Comparison of ENCODE assay signal across 8 cellular contexts in the genomic region with DNA sequence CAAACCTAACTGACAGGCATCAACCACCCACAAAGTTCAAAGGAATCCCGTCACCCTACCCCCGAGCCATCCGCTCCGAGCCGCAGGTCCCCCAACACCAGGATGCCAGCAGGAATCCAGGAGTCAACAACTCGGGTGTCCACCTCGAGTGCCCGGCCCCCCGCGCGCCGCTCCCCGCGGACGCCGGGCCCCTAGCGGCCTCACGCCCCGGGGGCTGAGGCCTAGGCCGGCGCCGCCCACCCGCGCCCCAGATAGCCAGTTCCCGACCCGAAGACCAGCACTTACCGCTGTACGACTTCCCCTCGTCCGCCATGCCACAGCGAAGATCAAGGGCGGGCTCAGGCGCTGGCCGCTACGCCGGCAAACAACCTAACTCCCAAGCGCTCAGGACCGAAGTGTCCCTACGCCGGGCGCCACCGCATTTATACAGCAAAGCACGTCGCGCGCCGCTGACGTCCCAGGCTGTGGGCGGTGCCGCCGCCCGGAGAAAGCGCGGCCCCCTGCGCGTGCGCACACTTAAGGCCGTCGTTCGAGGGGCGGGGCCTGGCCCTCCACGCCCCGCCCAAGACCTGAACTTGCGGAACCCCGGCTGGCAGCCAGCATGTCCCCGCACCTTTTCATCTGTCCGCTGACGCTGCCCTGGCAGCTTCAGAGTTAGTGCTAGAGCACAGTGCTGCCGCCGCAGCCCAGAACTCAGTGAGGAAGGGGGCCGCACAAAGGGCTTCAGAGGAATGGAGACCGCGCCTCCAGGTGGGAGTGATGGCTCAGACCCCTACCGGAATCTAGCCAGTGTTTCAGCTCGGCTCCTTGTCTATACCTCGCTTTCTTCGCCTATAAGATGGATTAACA. TPM values are rescaled to one million over a fixed set of nuclear protein-coding genes. Genes with fewer than 3 reads are reported as not detected.
DNase-seq lines count a peak whose midpoint lies in the region; ATAC-seq, FAIRE-seq and TF ChIP-seq lines count a peak whose summit lies in the region.

A gene (minus strand): TSS at position 397 of the 849 bp plus-strand sequence. CDS start 84 bp downstream, at position 313.

- H3K27ac ChIP-seq in pancreas (peak within 1 kb of the TSS; percentile 55 to 89 (median 73)), thyroid gland (peak within 1 kb of the TSS; percentile 69 to 86 (median 83))

- H3K27me3 ChIP-seq in pancreas: no peaks in the 10 kb centered on the region
- no peaks in the 10 kb centered on the region for H3K27me3 ChIP-seq in thyroid gland

- H3K9me3 Mint-ChIP-seq in activated naive CD8-positive, alpha-beta T cell (ENCODE audit: low read depth): no peaks in the 10 kb centered on the region

- H3K4me1 Mint-ChIP-seq in activated naive CD8-positive, alpha-beta T cell (ENCODE audit: low read depth): peaks cover 29% of the 10 kb centered on the region

- peaks cover 2% of the 10 kb centered on the region for H3K36me3 Mint-ChIP-seq in activated naive CD8-positive, alpha-beta T cell

- peaks cover 0 to 19% (median 0%) of the 10 kb centered on the region in 3 donors for H3K4me1 ChIP-seq in pancreas
- peaks cover 15 to 18% of the 10 kb centered on the region in 2 donors for H3K4me1 ChIP-seq in thyroid gland

- 0 to 1% methylated on average over 64 to 77 of the region's 77 CpGs for WGBS in pancreas, 2 donors
- 1 to 2% methylated on average over 17 to 30 of the region's 77 CpGs for WGBS in thyroid gland, 2 donors

- peak within 1 kb of the TSS; percentile 99 for H3K4me3 Mint-ChIP-seq in activated naive CD8-positive, alpha-beta T cell

- intact Hi-C loops in head of caudate nucleus (cut with DNase I): loop anchor here (2.0 kb wide), 1 partner anchor 16 kb away; no protein-coding TSS in a partner anchor
- intact Hi-C loops in pancreas (cut with DNase I): no loop called here
- intact Hi-C loops in thyroid gland (cut with DNase I): no loop called here

- ATAC-seq in HG02642 (IDR thresholded peaks at IDR 0.05; ENCODE audit: poor library complexity, unreplicated experiment): peak; percentile 88
- peak; percentile 94 to 98 (median 96) for ATAC-seq in pancreas

- H3K27ac Mint-ChIP-seq in activated naive CD8-positive, alpha-beta T cell: peak within 1 kb of the TSS; percentile 99

- H3K36me3 ChIP-seq in pancreas (peaks cover 5 to 19% (median 16%) of the 10 kb centered on the region in 3 donors), thyroid gland (peaks cover 33 to 37% of the 10 kb centered on the region in 2 donors)

- TF ChIP-seq CTCF in GM12872 (IDR thresholded peaks at IDR 0.05; ENCODE audit: insufficient read depth, low read depth, low read length) (peak; percentile 32; the same call in 1 of the 3 replicates), pancreas (IDR thresholded peaks at IDR 0.05) (no peak), thyroid gland (IDR thresholded peaks at IDR 0.05) (peak in 4 of 6 experiments; percentile 12 to 30 (median 28))

- H3K4me3 ChIP-seq in pancreas (peak within 1 kb of the TSS; percentile 73 to 94 (median 86)), thyroid gland (replicated peaks in 1 of 3) (peak within 1 kb of the TSS; percentile 61 to 99 (median 90))

- DNase-seq in NCI-H1105 treated with DMSO at 0.1 percent for 48 hours (lab: John Stamatoyannopoulos, UW): peak; percentile 96
- peak; percentile 92 for DNase-seq in SKM-1 treated with dmso at 0.1 percent for 144 hours (lab: John Stamatoyannopoulos, UW; ENCODE audit: unreplicated experiment)
- peak; percentile 89 to 98 (median 96) for DNase-seq in head of caudate nucleus
- DNase-seq in pancreas: peak; percentile 91 to 100 (median 97)
- DNase-seq in thyroid gland: peak; percentile 93 to 94

- H3K27me3 Mint-ChIP-seq in activated naive CD8-positive, alpha-beta T cell: no peaks in the 10 kb centered on the region

- H3K9me3 ChIP-seq in pancreas (no peaks in the 10 kb centered on the region), thyroid gland (no peaks in the 10 kb centered on the region)

- peak; percentile 99 to 100 for TF ChIP-seq POLR2A in thyroid gland (IDR thresholded peaks at IDR 0.05)

- FAIRE-seq in pancreas (lab: Jason Lieb, UNC): no peak

RNA-seq across cellular contexts. Expression of the gene that starts here (rescaled TPM):
- 10 to 100 TPM; 20.9 to 60.9 (median 30.8) TPM for total RNA-seq in pancreas
- 100 to 1,000 TPM; 150 to 294 TPM for polyA plus RNA-seq in pancreas
- 10 to 100 TPM; 56.8 to 83.7 (median 80.9) TPM for total RNA-seq in thyroid gland

Comparison
In these comparisons a context has a peak if more than half of its experiments do, and no peak if none do; other contexts are left out.
1. Peak in every context shown above with its lines: DNase-seq, ATAC-seq, H3K4me3 ChIP-seq and H3K27ac ChIP-seq.
2. CTCF ChIP-seq: peak in GM12872 (single experiment) and thyroid gland (4 of 6); none in pancreas (0 of 4).